In genomic region chr11:134662629-134663360, GRCh38 we compare ENCODE assay signal across 20 cellular contexts.
DNase-seq lines count a peak whose midpoint lies in the region; ATAC-seq, FAIRE-seq and TF ChIP-seq lines count a peak whose summit lies in the region.
"Had no signal": no experiment of that assay in that cellular context is flagged by ENCODE, and none has a peak within 500 bp of the region (broad histone marks: within the 10 kb centered on the region; RNA-seq: fewer than 3 reads in every experiment).

No MANE protein-coding gene starts in this region.

- FAIRE-seq in GM12891 (lab: Jason Lieb, UNC): no peak
- FAIRE-seq: D721Med, GM12878 had no signal

- TF ChIP-seq POLR2A in lower leg skin (IDR thresholded peaks at IDR 0.05): no peak
- TF ChIP-seq POLR2A in sigmoid colon (IDR thresholded peaks at IDR 0.05): no peak
- TF ChIP-seq POLR2A in testis (IDR thresholded peaks at IDR 0.05): no peak
- TF ChIP-seq POLR2A in GM12891 (IDR thresholded peaks at IDR 0.05; ENCODE audit: low read depth, low read length): no peak

- DNase-seq in activated CD4-positive, alpha-beta T cell treated with anti-CD3 and anti-CD28 coated beads for 1 hour: peak; percentile 5
- no peak for DNase-seq in activated CD4-positive, alpha-beta T cell treated with anti-CD3 and anti-CD28 coated beads, Interleukin-2, amount 10 ng/mL, durations not matched to agents 24 days and 14 days
- DNase-seq in lower leg skin (ENCODE audit: low spot score in 2 of 2) (peak; percentile 8 to 75), sigmoid colon (peak; percentile 32), testis (no peak), GM12891 (ENCODE audit: insufficient read length, low spot score) (no peak)
- DNase-seq in activated naive CD8-positive, alpha-beta T cell treated with anti-CD3 and anti-CD28 coated beads for 36 hours: no peak
- DNase-seq: BE2C; CD4-positive, alpha-beta memory T cell; GDM1; HFFc6; KBM-7; NCI-H1417 treated with DMSO at 0.1 percent for 48 hours; NCI-H2081; NCI-H748 treated with DMSO at 0.1 percent for 48 hours; PC-9 had no signal

- intact Hi-C loops in activated CD4-positive, alpha-beta T cell treated with anti-CD3 and anti-CD28 coated beads, Interleukin-2, amount 10 ng/mL, durations not matched to agents 24 days and 14 days (cut with micrococcal nuclease): no loop called here
- intact Hi-C loops in lower leg skin (cut with DNase I; ENCODE audit: low total_unique reads): no loop called here
- intact Hi-C loops in sigmoid colon (cut with DNase I): no loop called here
- intact Hi-C loops in testis (cut with DNase I; ENCODE audit: low total_unique reads): no loop called here

- H3K27me3 ChIP-seq in sigmoid colon (no peaks in the 10 kb centered on the region), testis (no peaks in the 10 kb centered on the region)
- H3K27me3 ChIP-seq: BE2C had no signal

- H3K4me1 ChIP-seq in sigmoid colon (no peaks in the 10 kb centered on the region), testis (no peaks in the 10 kb centered on the region)
- H3K4me1 ChIP-seq: BE2C had no signal

- TF ChIP-seq CTCF in lower leg skin (IDR thresholded peaks at IDR 0.05): no peak
- no peak for TF ChIP-seq CTCF in sigmoid colon (IDR thresholded peaks at IDR 0.05)
- no peak for TF ChIP-seq CTCF in testis (IDR thresholded peaks at IDR 0.05)

- H3K9me3 Mint-ChIP-seq in activated CD4-positive, alpha-beta T cell treated with anti-CD3 and anti-CD28 coated beads, Interleukin-2, amount 10 ng/mL, durations not matched to agents 24 days and 14 days: peaks cover 3% of the 10 kb centered on the region
- peaks cover 9% of the 10 kb centered on the region for H3K9me3 Mint-ChIP-seq in activated naive CD8-positive, alpha-beta T cell treated with anti-CD3 and anti-CD28 coated beads for 36 hours

- no peaks in the 10 kb centered on the region for H3K27me3 Mint-ChIP-seq in activated CD4-positive, alpha-beta T cell treated with anti-CD3 and anti-CD28 coated beads, Interleukin-2, amount 10 ng/mL, durations not matched to agents 24 days and 14 days
- H3K27me3 Mint-ChIP-seq in activated naive CD8-positive, alpha-beta T cell treated with anti-CD3 and anti-CD28 coated beads for 36 hours: peaks cover 4% of the 10 kb centered on the region

- no peak for ATAC-seq in SK-N-SH treated with all-trans-retinoic acid at 6 μM for 48 hours
- ATAC-seq: GM12878 had no signal

- H3K4me1 Mint-ChIP-seq in activated CD4-positive, alpha-beta T cell treated with anti-CD3 and anti-CD28 coated beads, Interleukin-2, amount 10 ng/mL, durations not matched to agents 24 days and 14 days: no peaks in the 10 kb centered on the region
- H3K4me1 Mint-ChIP-seq in activated naive CD8-positive, alpha-beta T cell treated with anti-CD3 and anti-CD28 coated beads for 36 hours: no peaks in the 10 kb centered on the region
- H3K4me1 Mint-ChIP-seq: CD4-positive, alpha-beta memory T cell had no signal

- H3K36me3 Mint-ChIP-seq in activated CD4-positive, alpha-beta T cell treated with anti-CD3 and anti-CD28 coated beads, Interleukin-2, amount 10 ng/mL, durations not matched to agents 24 days and 14 days (ENCODE audit: low read depth): no peaks in the 10 kb centered on the region
- H3K36me3 Mint-ChIP-seq in activated naive CD8-positive, alpha-beta T cell treated with anti-CD3 and anti-CD28 coated beads for 36 hours: peaks cover 6% of the 10 kb centered on the region
- H3K36me3 Mint-ChIP-seq: CD4-positive, alpha-beta memory T cell had no signal

- no peaks in the 10 kb centered on the region for H3K36me3 ChIP-seq in sigmoid colon
- no peaks in the 10 kb centered on the region for H3K36me3 ChIP-seq in testis (ENCODE audit: low read depth, missing control alignments)
- H3K36me3 ChIP-seq: BE2C had no signal

- H3K27ac Mint-ChIP-seq in activated CD4-positive, alpha-beta T cell treated with anti-CD3 and anti-CD28 coated beads, Interleukin-2, amount 10 ng/mL, durations not matched to agents 24 days and 14 days: no peak overlapping the region
- H3K27ac Mint-ChIP-seq in activated naive CD8-positive, alpha-beta T cell treated with anti-CD3 and anti-CD28 coated beads for 36 hours: no peak overlapping the region
- H3K27ac Mint-ChIP-seq: CD4-positive, alpha-beta memory T cell; HFFc6 had no signal

- H3K9me3 ChIP-seq in sigmoid colon (no peaks in the 10 kb centered on the region), testis (no peaks in the 10 kb centered on the region)
- H3K9me3 ChIP-seq: BE2C had no signal

- H3K4me3 Mint-ChIP-seq in activated CD4-positive, alpha-beta T cell treated with anti-CD3 and anti-CD28 coated beads, Interleukin-2, amount 10 ng/mL, durations not matched to agents 24 days and 14 days: no peak overlapping the region
- no peak overlapping the region for H3K4me3 Mint-ChIP-seq in activated naive CD8-positive, alpha-beta T cell treated with anti-CD3 and anti-CD28 coated beads for 36 hours
- H3K4me3 Mint-ChIP-seq: CD4-positive, alpha-beta memory T cell; HFFc6 had no signal

- H3K27ac ChIP-seq in sigmoid colon: no peak overlapping the region
- no peak overlapping the region for H3K27ac ChIP-seq in testis
- H3K27ac ChIP-seq: 22Rv1, PC-9 had no signal

- H3K4me3 ChIP-seq in lower leg skin (ENCODE audit: low read depth, poor library complexity, severe bottlenecking): no peak overlapping the region
- H3K4me3 ChIP-seq in sigmoid colon: no peak overlapping the region
- no peak overlapping the region for H3K4me3 ChIP-seq in testis
- H3K4me3 ChIP-seq: GM12878, PC-9 had no signal

- 75 to 81% methylated on average over 5 of the region's 5 CpGs for WGBS in lower leg skin, 2 donors
- WGBS in sigmoid colon, 2 donors: 67 to 76% methylated on average over 5 of the region's 5 CpGs
- 71 to 77% methylated on average over 4 to 5 of the region's 5 CpGs for WGBS in testis, 2 donors

- TF ChIP-seq EP300 in sigmoid colon (IDR thresholded peaks at IDR 0.05): no peak

TF ChIP-seq in SK-N-SH treated with all-trans-retinoic acid at 6 μM for 48 hours, 23 proteins besides CTCF, POLR2A, EP300 and RAD21 (continues in another document):
- TF ChIP-seq PPARA (CRISPR knock-in tag; IDR thresholded peaks at IDR 0.05; ENCODE audit: borderline replicate concordance) (no peak), TOX (CRISPR knock-in tag; IDR thresholded peaks at IDR 0.05; ENCODE audit: borderline replicate concordance) (no peak), CSDC2 (CRISPR knock-in tag; IDR thresholded peaks at IDR 0.05) (no peak), ZNF8 (CRISPR knock-in tag; IDR thresholded peaks at IDR 0.05) (no peak), ZFP30 (CRISPR knock-in tag; IDR thresholded peaks at IDR 0.05) (no peak), BACH2 (CRISPR knock-in tag; IDR thresholded peaks at IDR 0.05; ENCODE audit: borderline replicate concordance) (no peak)
- TF ChIP-seq, protein P1, sequence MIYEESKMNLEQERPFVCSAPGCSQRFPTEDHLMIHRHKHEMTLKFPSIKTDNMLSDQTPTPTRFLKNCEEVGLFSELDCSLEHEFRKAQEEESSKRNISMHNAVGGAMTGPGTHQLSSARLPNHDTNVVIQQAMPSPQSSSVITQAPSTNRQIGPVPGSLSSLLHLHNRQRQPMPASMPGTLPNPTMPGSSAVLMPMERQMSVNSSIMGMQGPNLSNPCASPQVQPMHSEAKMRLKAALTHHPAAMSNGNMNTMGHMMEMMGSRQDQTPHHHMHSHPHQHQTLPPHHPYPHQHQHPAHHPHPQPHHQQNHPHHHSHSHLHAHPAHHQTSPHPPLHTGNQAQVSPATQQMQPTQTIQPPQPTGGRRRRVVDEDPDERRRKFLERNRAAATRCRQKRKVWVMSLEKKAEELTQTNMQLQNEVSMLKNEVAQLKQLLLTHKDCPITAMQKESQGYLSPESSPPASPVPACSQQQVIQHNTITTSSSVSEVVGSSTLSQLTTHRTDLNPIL (CRISPR knock-in tag; IDR thresholded peaks at IDR 0.05; ENCODE audit: low read depth): no peak

TF ChIP-seq in GM12891, 5 proteins besides CTCF, POLR2A, EP300 and RAD21:
- TF ChIP-seq SPI1 (IDR thresholded peaks at IDR 0.05; ENCODE audit: low read depth, low read length) (no peak), POU2F2 (IDR thresholded peaks at IDR 0.05; ENCODE audit: low read depth, low read length) (no peak), PAX5 (IDR thresholded peaks at IDR 0.05; ENCODE audit: insufficient read depth, low read length, severe bottlenecking) (no peak), TAF1 (IDR thresholded peaks at IDR 0.05; ENCODE audit: low read depth, low read length) (no peak), POLR2AphosphoS5 (IDR thresholded peaks at IDR 0.05; ENCODE audit: low read depth, low read length) (no peak)
TF ChIP-seq in GM12891: peak in this region for 0.

Comparison
In these comparisons a context has a peak if more than half of its experiments do, and no peak if none do; other contexts are left out.
1. DNase-seq: peak in activated CD4-positive, alpha-beta T cell treated with anti-CD3 and anti-CD28 coated beads for 1 hour (single experiment), lower leg skin (2 of 2) and sigmoid colon (single experiment); none in activated CD4-positive, alpha-beta T cell treated with anti-CD3 and anti-CD28 coated beads, Interleukin-2, amount 10 ng/mL, durations not matched to agents 24 days and 14 days (single experiment), testis (single experiment), GM12891 (single experiment) and activated naive CD8-positive, alpha-beta T cell treated with anti-CD3 and anti-CD28 coated beads for 36 hours (single experiment).